24 cellular contexts compared by ENCODE assay signal in genomic region chr12:128712622-128713021, GRCh38.
"Had no signal": no experiment of that assay in that cellular context is flagged by ENCODE, and none has a peak within 500 bp of the region (broad histone marks: within the 10 kb centered on the region; RNA-seq: fewer than 3 reads in every experiment).

No MANE protein-coding gene starts in this region.

- H3K4me3 ChIP-seq: stomach, suprapubic skin, testis, thoracic aorta, thyroid gland, tibial artery, tibial nerve, transverse colon, upper lobe of left lung, upper lobe of right lung, uterus, vagina had no signal

- H3K27me3 ChIP-seq: stomach, suprapubic skin, testis, thyroid gland, tibial artery, tibial nerve, transverse colon, upper lobe of left lung, upper lobe of right lung, uterus, vagina had no signal

- H3K36me3 ChIP-seq: stomach, suprapubic skin, thoracic aorta, thyroid gland, tibial artery, tibial nerve, transverse colon, upper lobe of left lung, upper lobe of right lung, uterus, vagina had no signal

- H3K4me1 ChIP-seq: stomach, suprapubic skin, testis, thyroid gland, tibial artery, tibial nerve, transverse colon, upper lobe of left lung, upper lobe of right lung, uterus had no signal

- H3K9me3 ChIP-seq: suprapubic skin, testis, thoracic aorta, thyroid gland, transverse colon, upper lobe of right lung, uterus, vagina had no signal

- DNase-seq: stimulated activated CD4-positive, alpha-beta T cell treated with anti-CD3 and anti-CD28 coated beads, Interleukin-2, amount 100 ng/mL, for 24 hours; stimulated activated CD4-positive, alpha-beta T cell treated with anti-CD3 and anti-CD28 coated beads, Interleukin-2, amount 100 ng/mL, for 48 hours; stimulated activated CD4-positive, alpha-beta T cell treated with anti-CD3 and anti-CD28 coated beads, Interleukin-4, amount 100 ng/mL, for 1 hour; stimulated activated CD4-positive, alpha-beta T cell treated with anti-CD3 and anti-CD28 coated beads, Interleukin-4, amount 100 ng/mL, for 24 hours; stimulated activated CD4-positive, alpha-beta T cell treated with anti-CD3 and anti-CD28 coated beads, Interleukin-4, amount 100 ng/mL, for 4 hours; stimulated activated CD8-positive, alpha-beta memory T cell treated with anti-CD3 and anti-CD28 coated beads, Interleukin-4, amount 100 ng/mL, for 48 hours; stimulated activated naive B cell treated with anti-CD40 and anti-IgM and Interleukin-4, amounts not matched to agents 10 μg/mL and 1 μg/mL and 100 μg/mL, for 72 hours; stimulated activated naive CD4-positive, alpha-beta T cell; stimulated activated naive CD4-positive, alpha-beta T cell treated with Interleukin-2 at 50 U/mL for 16 hours; stimulated activated naive CD8-positive, alpha-beta T cell treated with anti-CD3 and anti-CD28 coated beads, Interleukin-15, amount 100 ng/mL, for 72 hours; stimulated activated naive CD8-positive, alpha-beta T cell treated with anti-CD3 and anti-CD28 coated beads, Interleukin-15, Interleukin-2, amounts not matched to agents 100 U/mL and 50 U/mL, for 24 hours; stomach; testis; thyroid gland; tibial artery; transverse colon; trophoblast cell; upper lobe of left lung; upper lobe of right lung; uterus had no signal

- H3K27ac ChIP-seq: stomach, suprapubic skin, testis, thoracic aorta, thyroid gland, tibial artery, tibial nerve, transverse colon, upper lobe of left lung, upper lobe of right lung, uterus, vagina had no signal
